Comparison of ENCODE assay signal across 18 cellular contexts in the genomic region with DNA sequence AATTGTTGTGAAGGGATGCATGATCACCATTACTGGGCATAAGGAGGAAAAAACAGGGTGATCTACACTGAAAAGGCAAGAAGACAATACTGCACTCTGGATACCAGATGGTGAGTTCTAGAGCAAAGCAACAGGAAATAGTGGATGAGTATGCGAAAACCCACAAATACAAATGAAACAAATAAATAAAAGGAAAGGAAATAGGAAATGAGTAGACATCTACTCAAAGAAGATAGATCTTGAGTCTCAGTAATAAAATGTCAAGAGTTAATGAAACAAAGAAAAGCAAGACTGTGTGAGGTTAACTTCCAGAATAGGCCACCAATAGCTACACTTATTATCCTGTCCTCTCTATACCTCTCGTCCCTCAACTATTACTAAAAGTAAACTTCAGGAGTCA. TPM values are rescaled to one million over a fixed set of nuclear protein-coding genes. Genes with fewer than 3 reads are reported as not detected.
A peak's percentile ranks its signal among the peaks of the same experiment; 100 is the strongest.
DNase-seq lines count a peak whose midpoint lies in the region; ATAC-seq and TF ChIP-seq lines count a peak whose summit lies in the region.
"Had no signal": no experiment of that assay in that cellular context is flagged by ENCODE, and none has a peak within 500 bp of the region (broad histone marks: within the 10 kb centered on the region; RNA-seq: fewer than 3 reads in every experiment).

No MANE protein-coding gene starts in this region.

- no peak overlapping the region for H3K4me3 ChIP-seq in HFF-Myc (replicated peaks; ENCODE audit: low read depth, low read length)
- H3K4me3 ChIP-seq: PC-9, thoracic aorta had no signal

- peaks cover 6% of the 10 kb centered on the region for H3K4me1 Mint-ChIP-seq in activated T-cell treated with anti-CD3 and anti-CD28 coated beads, Interleukin-2, amount 50 U/mL, for 72 hours (ENCODE audit: low read depth)
- H3K4me1 Mint-ChIP-seq in activated CD4-positive, alpha-beta memory T cell treated with anti-CD3 and anti-CD28 coated beads, Interleukin-2, amount 10 ng/mL, durations not matched to agents 7 days and 5 days, result peaks cover 16% of the 10 kb centered on the region

- H3K27me3 Mint-ChIP-seq in activated T-cell treated with anti-CD3 and anti-CD28 coated beads, Interleukin-2, amount 50 U/mL, for 72 hours (ENCODE audit: low read depth), result no peaks in the 10 kb centered on the region
- no peaks in the 10 kb centered on the region for H3K27me3 Mint-ChIP-seq in activated CD4-positive, alpha-beta memory T cell treated with anti-CD3 and anti-CD28 coated beads, Interleukin-2, amount 10 ng/mL, durations not matched to agents 7 days and 5 days

- H3K27ac Mint-ChIP-seq in activated T-cell treated with anti-CD3 and anti-CD28 coated beads, Interleukin-2, amount 50 U/mL, for 72 hours, result peak overlapping the region; percentile 23
- peak overlapping the region; percentile 68 for H3K27ac Mint-ChIP-seq in activated CD4-positive, alpha-beta memory T cell treated with anti-CD3 and anti-CD28 coated beads, Interleukin-2, amount 10 ng/mL, durations not matched to agents 7 days and 5 days

- peak in 1 of 2 donors; percentile 51 for ATAC-seq in activated T-cell treated with anti-CD3 and anti-CD28 coated beads, Interleukin-2, amount 50 U/mL, for 72 hours (replicated peaks in 1 of 2)
- ATAC-seq in left ventricle myocardium superior, result no peak

- no peak for TF ChIP-seq CTCF in HFF-Myc (IDR thresholded peaks at IDR 0.05; ENCODE audit: low read depth, low read length, missing control alignments)

- H3K36me3 Mint-ChIP-seq in activated T-cell treated with anti-CD3 and anti-CD28 coated beads, Interleukin-2, amount 50 U/mL, for 72 hours (ENCODE audit: insufficient read depth in 2 of 2), result peaks cover 23 to 46% of the 10 kb centered on the region in 2 donors
- H3K36me3 Mint-ChIP-seq in activated CD4-positive, alpha-beta memory T cell treated with anti-CD3 and anti-CD28 coated beads, Interleukin-2, amount 10 ng/mL, durations not matched to agents 7 days and 5 days (ENCODE audit: low read depth), result peaks cover 82% of the 10 kb centered on the region

- no peak for DNase-seq in activated T-cell treated with anti-CD3 and anti-CD28 coated beads, Interleukin-2, amount 50 U/mL, for 72 hours
- no peak for DNase-seq in activated T-cell treated with anti-CD3 and anti-CD28 coated beads, Interleukin-2, amount 50 U/mL, for 1 hour
- DNase-seq in HFF-Myc (ENCODE audit: extremely low read depth, low read depth) (peak; percentile 33), iris pigment epithelial cell (ENCODE audit: low read depth) (peak; percentile 53), left ventricle myocardium superior (no peak), putamen (ENCODE audit: low spot score) (no peak)
- DNase-seq in activated CD4-positive, alpha-beta memory T cell treated with anti-CD3 and anti-CD28 coated beads, Interleukin-2, amount 10 ng/mL, durations not matched to agents 7 days and 5 days, result no peak
- no peak for DNase-seq in activated effector memory CD4-positive, alpha-beta T cell treated with anti-CD3 and anti-CD28 coated beads, Interleukin-2, amount 50 U/mL, for 16 hours
- DNase-seq: activated effector memory CD4-positive, alpha-beta T cell treated with Interleukin-2 at 50 U/mL for 16 hours; anterior cingulate cortex; central memory CD4-positive, alpha-beta T cell; DMS79 treated with DMSO at 0.1 percent for 48 hours; effector CD4-positive, alpha-beta T cell; NCI-H146; NCI-H82; PC-9; SIG-M5 had no signal

- H3K9me3 Mint-ChIP-seq in activated T-cell treated with anti-CD3 and anti-CD28 coated beads, Interleukin-2, amount 50 U/mL, for 72 hours, result peaks cover 2% of the 10 kb centered on the region in 2 donors
- H3K9me3 Mint-ChIP-seq in activated CD4-positive, alpha-beta memory T cell treated with anti-CD3 and anti-CD28 coated beads, Interleukin-2, amount 10 ng/mL, durations not matched to agents 7 days and 5 days, result peaks cover 15% of the 10 kb centered on the region

- CTCF ChIA-PET in activated CD4-positive, alpha-beta memory T cell treated with anti-CD3 and anti-CD28 coated beads, Interleukin-2, amount 10 ng/mL, durations not matched to agents 7 days and 5 days (lab: Charles Lee), result no interaction called here

- peak overlapping the region in 1 of 2 donors; percentile 4 for H3K4me3 Mint-ChIP-seq in activated T-cell treated with anti-CD3 and anti-CD28 coated beads, Interleukin-2, amount 50 U/mL, for 72 hours
- H3K4me3 Mint-ChIP-seq in activated CD4-positive, alpha-beta memory T cell treated with anti-CD3 and anti-CD28 coated beads, Interleukin-2, amount 10 ng/mL, durations not matched to agents 7 days and 5 days, result no peak overlapping the region

- POLR2A ChIA-PET in activated CD4-positive, alpha-beta memory T cell treated with anti-CD3 and anti-CD28 coated beads, Interleukin-2, amount 10 ng/mL, durations not matched to agents 7 days and 5 days (lab: Charles Lee), result no interaction called here

- intact Hi-C loops in left ventricle myocardium superior (cut with micrococcal nuclease), result no loop called here

RNA-seq across cellular contexts. Expression of gene ORC5, which starts 11.7 kb away (rescaled TPM):
- total RNA-seq in activated T-cell treated with anti-CD3 and anti-CD28 coated beads, Interleukin-2, amount 50 U/mL, for 72 hours, result 10 to 100 TPM; 21.5 to 39.7 TPM
- 10 to 100 TPM; 20.0 to 21.2 TPM for total RNA-seq in activated CD4-positive, alpha-beta memory T cell treated with anti-CD3 and anti-CD28 coated beads, Interleukin-2, amount 10 ng/mL, durations not matched to agents 7 days and 5 days
- total RNA-seq in left ventricle myocardium superior, result 7.7 TPM

Comparison
In these comparisons a context has a peak if more than half of its experiments do, and no peak if none do; other contexts are left out.
1. DNase-seq: peak in HFF-Myc (single experiment) and iris pigment epithelial cell (single experiment); none in activated T-cell treated with anti-CD3 and anti-CD28 coated beads, Interleukin-2, amount 50 U/mL, for 72 hours (0 of 2), activated T-cell treated with anti-CD3 and anti-CD28 coated beads, Interleukin-2, amount 50 U/mL, for 1 hour (single experiment), activated CD4-positive, alpha-beta memory T cell treated with anti-CD3 and anti-CD28 coated beads, Interleukin-2, amount 10 ng/mL, durations not matched to agents 7 days and 5 days (single experiment), left ventricle myocardium superior (single experiment), activated effector memory CD4-positive, alpha-beta T cell treated with anti-CD3 and anti-CD28 coated beads, Interleukin-2, amount 50 U/mL, for 16 hours (single experiment) and putamen (single experiment).